Comparison of ENCODE assay signal across 21 cellular contexts in genomic region chr9:100160021-100160420, GRCh38.
DNase-seq lines count a peak whose midpoint lies in the region; ATAC-seq, FAIRE-seq and TF ChIP-seq lines count a peak whose summit lies in the region.
"Had no signal": no experiment of that assay in that cellular context is flagged by ENCODE, and none has a peak within 500 bp of the region (broad histone marks: within the 10 kb centered on the region; RNA-seq: fewer than 3 reads in every experiment).

No MANE protein-coding gene starts in this region.

- TF ChIP-seq EP300 in HepG2 (IDR thresholded peaks at IDR 0.05; ENCODE audit: low read depth in 2 of 2, low read length in 2 of 2) = no peak
- no peak for TF ChIP-seq EP300 in HepG2 (CRISPR knock-in tag; IDR thresholded peaks at IDR 0.05; ENCODE audit: borderline replicate concordance)

- H2AFZ ChIP-seq in HepG2 (ENCODE audit: low read length) = no peak overlapping the region
- H2AFZ ChIP-seq: GM23338 had no signal

- H3K27ac Mint-ChIP-seq in T-cell = no peak overlapping the region
- no peak overlapping the region for H3K27ac Mint-ChIP-seq in effector memory CD8-positive, alpha-beta T cell
- H3K27ac Mint-ChIP-seq: activated T-helper 17 cell treated with anti-CD3 and anti-CD28 coated beads, Interleukin-2, amount 50 U/mL, for 72 hours; GM23338; immature natural killer cell; naive B cell; T-helper 17 cell had no signal

- no peaks in the 10 kb centered on the region for H3K9me3 ChIP-seq in HepG2 (ENCODE audit: low read length)
- H3K9me3 ChIP-seq: pancreas had no signal

- H3K79me2 ChIP-seq in HepG2 (ENCODE audit: insufficient read depth, low read length) = no peaks in the 10 kb centered on the region

- H3K4me1 Mint-ChIP-seq in T-cell = no peaks in the 10 kb centered on the region
- peaks cover 0 to 7% of the 10 kb centered on the region in 2 donors for H3K4me1 Mint-ChIP-seq in effector memory CD8-positive, alpha-beta T cell (ENCODE audit: low read depth in 2 of 2)
- H3K4me1 Mint-ChIP-seq: activated T-helper 17 cell treated with anti-CD3 and anti-CD28 coated beads, Interleukin-2, amount 50 U/mL, for 72 hours; immature natural killer cell; T-helper 17 cell had no signal

- CTCF ChIA-PET in T-cell (lab: Charles Lee) = no interaction called here
- CTCF ChIA-PET in HepG2 (lab: Yijun Ruan, JAX; ENCODE audit: low intra/inter-chr PET ratio, low total read pairs) = no interaction called here

- H3K27me3 Mint-ChIP-seq in T-cell = no peaks in the 10 kb centered on the region
- no peaks in the 10 kb centered on the region for H3K27me3 Mint-ChIP-seq in effector memory CD8-positive, alpha-beta T cell
- H3K27me3 Mint-ChIP-seq: activated T-helper 17 cell treated with anti-CD3 and anti-CD28 coated beads, Interleukin-2, amount 50 U/mL, for 72 hours; naive B cell; T-helper 17 cell had no signal

- TF ChIP-seq RAD21 in HepG2 (CRISPR knock-in tag; IDR thresholded peaks at IDR 0.05) = no peak

- H3K27ac ChIP-seq in HepG2 (ENCODE audit: extremely low read length, insufficient read depth, low read length) = no peak overlapping the region
- H3K27ac ChIP-seq: cardiac muscle cell, pancreas had no signal

- in situ Hi-C loops in astrocyte of the spinal cord (cut with HindIII; ENCODE audit: low sequenced_read_pairs) = no loop called here
- in situ Hi-C loops in HepG2 (cut with HindIII; ENCODE audit: extremely low pct_ligation_motif_present, low pct_unique_long_range_greater_than_20kb) = no loop called here

- POLR2A ChIA-PET in T-cell (lab: Charles Lee) (no interaction called here), HepG2 (lab: Yijun Ruan, JAX) (no interaction called here)

- intact Hi-C loops in HepG2 (cut with micrococcal nuclease; ENCODE audit: unreplicated experiment) = no loop called here

- no peaks in the 10 kb centered on the region for H3K36me3 ChIP-seq in HepG2 (replicated peaks in 1 of 2; ENCODE audit: control insufficient read depth in 1 of 2, insufficient read depth in 2 of 2, low read length in 2 of 2)
- H3K36me3 ChIP-seq: cardiac muscle cell, pancreas had no signal

- WGBS in HepG2 (ENCODE audit: low lambda C conversion rate) = 100% methylated on average over 3 of the region's 3 CpGs

- H3K4me2 ChIP-seq in HepG2 (ENCODE audit: low read depth, low read length) = no peak overlapping the region
- H3K4me2 ChIP-seq: GM23338 had no signal

- no peaks in the 10 kb centered on the region for H3K9me3 Mint-ChIP-seq in T-cell
- H3K9me3 Mint-ChIP-seq in effector memory CD8-positive, alpha-beta T cell = no peaks in the 10 kb centered on the region
- H3K9me3 Mint-ChIP-seq: activated T-helper 17 cell treated with anti-CD3 and anti-CD28 coated beads, Interleukin-2, amount 50 U/mL, for 72 hours; GM23338; immature natural killer cell; naive B cell had no signal

- no peak for TF ChIP-seq POLR2A in HepG2 (IDR thresholded peaks at IDR 0.05; ENCODE audit: insufficient read depth in 1 of 2, low read depth in 2 of 2, low read length in 2 of 2)

- FAIRE-seq in HepG2 (lab: Jason Lieb, UNC) = no peak
- FAIRE-seq: pancreas had no signal

- no peak overlapping the region for H3K4me3 ChIP-seq in astrocyte of the spinal cord (ENCODE audit: low read depth, low read length)
- no peak overlapping the region for H3K4me3 ChIP-seq in HepG2 (replicated peaks in 1 of 3; ENCODE audit: insufficient read depth in 1 of 3, low read depth in 2 of 3, low read length in 3 of 3)
- H3K4me3 ChIP-seq: cardiac muscle cell, GM23338, pancreas had no signal

- peaks cover 38% of the 10 kb centered on the region for H3K36me3 Mint-ChIP-seq in T-cell
- peaks cover 2% of the 10 kb centered on the region for H3K36me3 Mint-ChIP-seq in effector memory CD8-positive, alpha-beta T cell (ENCODE audit: insufficient read depth)

- H3K4me1 ChIP-seq in HepG2 (ENCODE audit: insufficient read depth, low read length) = no peaks in the 10 kb centered on the region
- H3K4me1 ChIP-seq: pancreas had no signal

- no peaks in the 10 kb centered on the region for H4K20me1 ChIP-seq in HepG2 (ENCODE audit: insufficient read depth, low read length)

- no peak overlapping the region for H3K4me3 Mint-ChIP-seq in T-cell
- H3K4me3 Mint-ChIP-seq in effector memory CD8-positive, alpha-beta T cell = no peak overlapping the region
- H3K4me3 Mint-ChIP-seq: activated T-helper 17 cell treated with anti-CD3 and anti-CD28 coated beads, Interleukin-2, amount 50 U/mL, for 72 hours; GM23338; immature natural killer cell; naive B cell; T-helper 17 cell had no signal

- BruUV-seq in HepG2 (replicated peaks; lab: Mats Ljungman, UMichigan) = no TSS peak

- H3K27me3 ChIP-seq in HepG2 (ENCODE audit: control insufficient read depth in 1 of 2, insufficient read depth in 2 of 2, low read length in 2 of 2) = no peaks in the 10 kb centered on the region
- H3K27me3 ChIP-seq: cardiac muscle cell, pancreas had no signal

- DNase-seq in astrocyte of the spinal cord (ENCODE audit: low read depth, low spot score) (peak; percentile 62), renal cortical epithelial cell (ENCODE audit: low read depth) (peak; percentile 88), T-cell (no peak), HT-29 (ENCODE audit: low spot score) (no peak), HepG2 (ENCODE audit: low spot score) (no peak)
- no peak for DNase-seq in effector memory CD8-positive, alpha-beta T cell
- DNase-seq: activated CD4-positive, CD25-positive, alpha-beta regulatory T cell treated with anti-CD3 and anti-CD28 coated beads, Interleukin-2, amount 50 U/mL, for 72 hours; head of caudate nucleus; immature natural killer cell; Kasumi-1; naive B cell; NCI-H1105; NCI-H69; pancreas; SIG-M5; T-helper 17 cell had no signal

- no peak for TF ChIP-seq CTCF in astrocyte of the spinal cord (IDR thresholded peaks at IDR 0.05; ENCODE audit: low read depth, low read length)
- TF ChIP-seq CTCF in HepG2 (CRISPR knock-in tag; IDR thresholded peaks at IDR 0.05) = no peak

- ATAC-seq in GM18499 (IDR thresholded peaks at IDR 0.05; ENCODE audit: insufficient read depth, unreplicated experiment) (peak; percentile 81), HG02885 (IDR thresholded peaks at IDR 0.05; ENCODE audit: poor library complexity, unreplicated experiment) (peak; percentile 78), T-cell (replicated peaks in 1 of 4) (no peak), HepG2 (no peak)
- no peak for ATAC-seq in effector memory CD8-positive, alpha-beta T cell (replicated peaks)
- ATAC-seq: activated T-helper 17 cell treated with anti-CD3 and anti-CD28 coated beads, Interleukin-2, amount 50 U/mL, for 72 hours; GM23338; pancreas; T-helper 17 cell had no signal

- no peak overlapping the region for H3K9ac ChIP-seq in HepG2 (ENCODE audit: insufficient read depth, low read depth, low read length)

TF ChIP-seq in HepG2, 621 proteins besides CTCF, POLR2A, EP300 and RAD21:
- TF ChIP-seq DR1 (CRISPR knock-in tag; IDR thresholded peaks at IDR 0.05) (no peak), ZNF224 (CRISPR knock-in tag; IDR thresholded peaks at IDR 0.05) (no peak), ZMYM4 (CRISPR knock-in tag; IDR thresholded peaks at IDR 0.05) (no peak), ZFAT (CRISPR knock-in tag; conservative IDR thresholded peaks at IDR 0.05) (no peak), FOXO4 (CRISPR knock-in tag; conservative IDR thresholded peaks at IDR 0.05) (no peak)

Comparison
In these comparisons a context has a peak if more than half of its experiments do, and no peak if none do; other contexts are left out.
1. ATAC-seq: peak in GM18499 (single experiment) and HG02885 (single experiment); none in T-cell (0 of 4), effector memory CD8-positive, alpha-beta T cell (single experiment) and HepG2 (single experiment).
2. DNase-seq: peak in astrocyte of the spinal cord (single experiment) and renal cortical epithelial cell (single experiment); none in T-cell (0 of 34), effector memory CD8-positive, alpha-beta T cell (0 of 3), HT-29 (single experiment) and HepG2 (single experiment).